ENCODE assay signal across 23 cellular contexts in the genomic region with DNA sequence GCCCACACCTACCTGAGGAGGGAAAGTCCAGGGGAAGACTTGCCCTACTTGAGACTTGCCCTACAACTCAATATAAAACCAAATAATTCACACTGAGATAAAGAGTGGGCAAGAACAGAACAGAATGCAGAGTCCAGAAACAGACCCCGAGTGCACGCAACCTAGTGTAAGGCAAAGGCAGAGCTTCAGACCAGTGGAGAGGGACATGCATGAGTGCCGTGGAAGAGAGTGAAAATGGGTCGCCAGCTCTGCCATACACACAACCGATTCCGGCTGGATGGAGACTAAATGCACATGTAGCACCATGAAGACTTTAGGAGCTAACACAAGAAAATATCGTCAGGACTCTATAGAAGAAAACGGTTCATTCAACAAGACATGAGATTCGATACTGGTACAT. TPM values are rescaled to one million over a fixed set of nuclear protein-coding genes. Genes with fewer than 3 reads are reported as not detected.
A peak's percentile ranks its signal among the peaks of the same experiment; 100 is the strongest.
DNase-seq lines count a peak whose midpoint lies in the region; ATAC-seq and TF ChIP-seq lines count a peak whose summit lies in the region.
"Had no signal": no experiment of that assay in that cellular context is flagged by ENCODE, and none has a peak within 500 bp of the region (broad histone marks: within the 10 kb centered on the region; RNA-seq: fewer than 3 reads in every experiment).

No MANE protein-coding gene starts in this region.

- H2AK5ac ChIP-seq in trophoblast cell (ENCODE audit: low read length), result no peak overlapping the region

- H3K36me3 ChIP-seq in esophagus muscularis mucosa, result no peaks in the 10 kb centered on the region
- H3K36me3 ChIP-seq in trophoblast cell (ENCODE audit: control insufficient read depth in 1 of 2, insufficient read depth in 2 of 2, low read length in 2 of 2), result no peaks in the 10 kb centered on the region
- H3K36me3 ChIP-seq in SJCRH30, result no peaks in the 10 kb centered on the region
- H3K36me3 ChIP-seq: BE2C; BLaER1 treated with 17β-estradiol and CSF1 and Interleukin-3, amounts not matched to agents 10 nM and 100 nM; HAP-1 had no signal

- H3K36me3 Mint-ChIP-seq in activated CD4-positive, alpha-beta T cell treated with anti-CD3 and anti-CD28 coated beads, Interleukin-2, amount 10 ng/mL, durations not matched to agents 24 days and 14 days (ENCODE audit: low read depth), result no peaks in the 10 kb centered on the region
- no peaks in the 10 kb centered on the region for H3K36me3 Mint-ChIP-seq in natural killer cell treated with Interleukin-12 subunit alpha and Interleukin-12 subunit beta and Interleukin-15 and Interleukin-18, amount 100 ng/mL, for 72 hours
- H3K36me3 Mint-ChIP-seq in natural killer cell, result no peaks in the 10 kb centered on the region
- H3K36me3 Mint-ChIP-seq: CD4-positive, alpha-beta memory T cell had no signal

- H3K27ac ChIP-seq in esophagus muscularis mucosa (replicated peaks in 1 of 4), result no peak overlapping the region
- no peak overlapping the region for H3K27ac ChIP-seq in trophoblast cell (ENCODE audit: low read depth, low read length)
- H3K27ac ChIP-seq in SJCRH30, result no peak overlapping the region
- H3K27ac ChIP-seq: 22Rv1; BLaER1 treated with 17β-estradiol and CSF1 and Interleukin-3, amounts not matched to agents 10 nM and 100 nM had no signal

- H3K9me3 ChIP-seq in esophagus muscularis mucosa (no peaks in the 10 kb centered on the region), trophoblast cell (ENCODE audit: insufficient read depth, low read depth, low read length) (peaks cover 16% of the 10 kb centered on the region), SJCRH30 (replicated peaks) (no peaks in the 10 kb centered on the region)
- H3K9me3 ChIP-seq: BE2C, HAP-1 had no signal

- H3K79me2 ChIP-seq in trophoblast cell (ENCODE audit: control insufficient read depth, insufficient read depth, low read length, poor library complexity), result no peaks in the 10 kb centered on the region

- peak; percentile 33 for DNase-seq in activated CD4-positive, alpha-beta T cell treated with anti-CD3 and anti-CD28 coated beads, Interleukin-2, amount 10 ng/mL, durations not matched to agents 24 days and 14 days
- DNase-seq in activated CD4-positive, alpha-beta T cell treated with anti-CD3 and anti-CD28 coated beads, Interleukin-2, amount 50 U/mL, for 1 hour, result no peak
- DNase-seq in natural killer cell treated with Interleukin-12 subunit alpha and Interleukin-12 subunit beta and Interleukin-15 and Interleukin-18, amount 100 ng/mL, for 72 hours (ENCODE audit: low spot score), result peak; percentile 25
- DNase-seq in natural killer cell, result no peak
- DNase-seq in esophagus muscularis mucosa (ENCODE audit: extremely low spot score), result peak; percentile 88
- DNase-seq in trophoblast cell, result no peak
- no peak for DNase-seq in SJCRH30
- DNase-seq: ACHN; AML-193; BE2C; Calu3; CD4-positive, alpha-beta memory T cell; COR-L47; DMS79; EL; GDM1; HFFc6 had no signal

- H3K4ac ChIP-seq in trophoblast cell (ENCODE audit: low read depth, low read length), result no peak overlapping the region

- no peak overlapping the region for H3K14ac ChIP-seq in trophoblast cell (ENCODE audit: low read length)

- no peak for ATAC-seq in natural killer cell treated with Interleukin-12 subunit alpha and Interleukin-12 subunit beta and Interleukin-15 and Interleukin-18, amount 100 ng/mL, for 72 hours
- ATAC-seq in natural killer cell (no peak), HG03442 (IDR thresholded peaks at IDR 0.05; ENCODE audit: unreplicated experiment) (no peak)
- ATAC-seq: GM12878, GM23338 had no signal

- H2BK120ac ChIP-seq in trophoblast cell (ENCODE audit: insufficient read depth, low read length, poor library complexity), result no peak overlapping the region

- H3K4me3 ChIP-seq in esophagus muscularis mucosa, result no peak overlapping the region
- no peak overlapping the region for H3K4me3 ChIP-seq in trophoblast cell (ENCODE audit: low read depth, low read length)
- H3K4me3 ChIP-seq in SJCRH30, result no peak overlapping the region
- H3K4me3 ChIP-seq: BLaER1 treated with 17β-estradiol and CSF1 and Interleukin-3, amounts not matched to agents 10 nM and 100 nM; GM12878; GM23338; HAP-1 had no signal

- H3K27ac Mint-ChIP-seq in activated CD4-positive, alpha-beta T cell treated with anti-CD3 and anti-CD28 coated beads, Interleukin-2, amount 10 ng/mL, durations not matched to agents 24 days and 14 days, result no peak overlapping the region
- no peak overlapping the region for H3K27ac Mint-ChIP-seq in natural killer cell treated with Interleukin-12 subunit alpha and Interleukin-12 subunit beta and Interleukin-15 and Interleukin-18, amount 100 ng/mL, for 72 hours
- H3K27ac Mint-ChIP-seq in natural killer cell, result no peak overlapping the region
- H3K27ac Mint-ChIP-seq: CD4-positive, alpha-beta memory T cell; GM23338; HFFc6 had no signal

- H3K9ac ChIP-seq in trophoblast cell (ENCODE audit: low read length), result peak overlapping the region; percentile 34
- H3K9ac ChIP-seq: BLaER1 treated with 17β-estradiol and CSF1 and Interleukin-3, amounts not matched to agents 10 nM and 100 nM had no signal

- TF ChIP-seq EP300 in esophagus muscularis mucosa (IDR thresholded peaks at IDR 0.05), result no peak

- H3K23ac ChIP-seq in trophoblast cell (ENCODE audit: low read length), result no peak overlapping the region

- no peak overlapping the region for H3K4me2 ChIP-seq in trophoblast cell (ENCODE audit: low read length)
- H3K4me2 ChIP-seq: BLaER1 treated with 17β-estradiol and CSF1 and Interleukin-3, amounts not matched to agents 10 nM and 100 nM; GM23338 had no signal

- H2AFZ ChIP-seq in trophoblast cell (ENCODE audit: insufficient read depth, low read length, poor library complexity), result no peak overlapping the region
- H2AFZ ChIP-seq: GM23338 had no signal

- no peak overlapping the region for H2BK12ac ChIP-seq in trophoblast cell (ENCODE audit: low read length)

- H3K18ac ChIP-seq in trophoblast cell (ENCODE audit: low read length), result no peak overlapping the region

- no peak overlapping the region for H4K8ac ChIP-seq in trophoblast cell (ENCODE audit: low read depth, low read length)

- 91% methylated on average over 9 of the region's 9 CpGs for WGBS in esophagus muscularis mucosa
- WGBS in trophoblast cell (ENCODE audit: extremely low coverage, insufficient coverage, insufficient read length), result no CpG with 5 or more reads among the region's 9 CpGs

- no peak overlapping the region for H2BK5ac ChIP-seq in trophoblast cell (ENCODE audit: low read depth, low read length, poor library complexity)

- H3K4me1 Mint-ChIP-seq in activated CD4-positive, alpha-beta T cell treated with anti-CD3 and anti-CD28 coated beads, Interleukin-2, amount 10 ng/mL, durations not matched to agents 24 days and 14 days, result no peaks in the 10 kb centered on the region
- no peaks in the 10 kb centered on the region for H3K4me1 Mint-ChIP-seq in natural killer cell treated with Interleukin-12 subunit alpha and Interleukin-12 subunit beta and Interleukin-15 and Interleukin-18, amount 100 ng/mL, for 72 hours (ENCODE audit: low read depth in 2 of 2)
- no peaks in the 10 kb centered on the region for H3K4me1 Mint-ChIP-seq in natural killer cell
- H3K4me1 Mint-ChIP-seq: CD4-positive, alpha-beta memory T cell had no signal

- H3K4me1 ChIP-seq in esophagus muscularis mucosa (no peaks in the 10 kb centered on the region), trophoblast cell (ENCODE audit: control insufficient read depth in 1 of 2, insufficient read depth in 2 of 2, low read length in 2 of 2) (no peaks in the 10 kb centered on the region), SJCRH30 (no peaks in the 10 kb centered on the region)
- H3K4me1 ChIP-seq: BE2C, HAP-1 had no signal

- intact Hi-C loops in activated CD4-positive, alpha-beta T cell treated with anti-CD3 and anti-CD28 coated beads, Interleukin-2, amount 10 ng/mL, durations not matched to agents 24 days and 14 days (cut with micrococcal nuclease), result no loop called here
- intact Hi-C loops in natural killer cell (cut with micrococcal nuclease) (no loop called here), esophagus muscularis mucosa (cut with DNase I) (no loop called here)

- H4K12ac ChIP-seq in trophoblast cell (ENCODE audit: low read depth, low read length), result no peak overlapping the region

- TF ChIP-seq POLR2A in esophagus muscularis mucosa (IDR thresholded peaks at IDR 0.05; ENCODE audit: low read depth), result no peak

- peaks cover 17% of the 10 kb centered on the region for H3K27me3 Mint-ChIP-seq in activated CD4-positive, alpha-beta T cell treated with anti-CD3 and anti-CD28 coated beads, Interleukin-2, amount 10 ng/mL, durations not matched to agents 24 days and 14 days
- H3K27me3 Mint-ChIP-seq in natural killer cell treated with Interleukin-12 subunit alpha and Interleukin-12 subunit beta and Interleukin-15 and Interleukin-18, amount 100 ng/mL, for 72 hours, result peaks cover 13 to 38% of the 10 kb centered on the region in 2 donors
- H3K27me3 Mint-ChIP-seq in natural killer cell (ENCODE audit: low read depth in 2 of 2), result peaks cover 16 to 36% of the 10 kb centered on the region in 2 donors
- H3K27me3 Mint-ChIP-seq: CD4-positive, alpha-beta memory T cell had no signal

- no peak overlapping the region for H4K91ac ChIP-seq in trophoblast cell (ENCODE audit: low read depth, low read length)

- H3K9me3 Mint-ChIP-seq in activated CD4-positive, alpha-beta T cell treated with anti-CD3 and anti-CD28 coated beads, Interleukin-2, amount 10 ng/mL, durations not matched to agents 24 days and 14 days, result no peaks in the 10 kb centered on the region
- no peaks in the 10 kb centered on the region for H3K9me3 Mint-ChIP-seq in natural killer cell treated with Interleukin-12 subunit alpha and Interleukin-12 subunit beta and Interleukin-15 and Interleukin-18, amount 100 ng/mL, for 72 hours
- no peaks in the 10 kb centered on the region for H3K9me3 Mint-ChIP-seq in natural killer cell
- H3K9me3 Mint-ChIP-seq: HFFc6 had no signal

- TF ChIP-seq CTCF in natural killer cell (IDR thresholded peaks at IDR 0.05) (no peak), esophagus muscularis mucosa (IDR thresholded peaks at IDR 0.05) (no peak)

- H3K4me3 Mint-ChIP-seq in activated CD4-positive, alpha-beta T cell treated with anti-CD3 and anti-CD28 coated beads, Interleukin-2, amount 10 ng/mL, durations not matched to agents 24 days and 14 days, result no peak overlapping the region
- no peak overlapping the region for H3K4me3 Mint-ChIP-seq in natural killer cell treated with Interleukin-12 subunit alpha and Interleukin-12 subunit beta and Interleukin-15 and Interleukin-18, amount 100 ng/mL, for 72 hours
- H3K4me3 Mint-ChIP-seq in natural killer cell, result no peak overlapping the region
- H3K4me3 Mint-ChIP-seq: CD4-positive, alpha-beta memory T cell; GM23338; HFFc6 had no signal

- H3K27me3 ChIP-seq in esophagus muscularis mucosa (no peaks in the 10 kb centered on the region), trophoblast cell (ENCODE audit: insufficient read depth, low read length) (no peaks in the 10 kb centered on the region), SJCRH30 (no peaks in the 10 kb centered on the region)
- H3K27me3 ChIP-seq: BLaER1 treated with 17β-estradiol and CSF1 and Interleukin-3, amounts not matched to agents 10 nM and 100 nM had no signal

- no peaks in the 10 kb centered on the region for H3K79me1 ChIP-seq in trophoblast cell (ENCODE audit: low read length)

RNA-seq across cellular contexts. Expression of a gene that starts 58.8 kb away (rescaled TPM):
- 115 and 117 TPM in 2 replicates for total RNA-seq in activated CD4-positive, alpha-beta T cell treated with anti-CD3 and anti-CD28 coated beads, Interleukin-2, amount 10 ng/mL, durations not matched to agents 24 days and 14 days
- total RNA-seq in natural killer cell treated with Interleukin-12 subunit alpha and Interleukin-12 subunit beta and Interleukin-15 and Interleukin-18, amount 100 ng/mL, for 72 hours, result 100 to 1,000 TPM in 1 of 2 donors, 10 to 100 TPM in 1; 77.8 to 129 TPM
- total RNA-seq in natural killer cell (100 to 1,000 TPM; 590 to 700 (median 619) TPM), esophagus muscularis mucosa (10 to 100 TPM in 1 of 4 donors, 1 to 10 TPM in 2, not detected in 1; 1.2 to 13.8 (median 1.5) TPM)
- 0.74 and 0.86 TPM in 2 replicates for polyA plus RNA-seq in trophoblast cell (2013)
- not detected in 2 replicates for total RNA-seq in SJCRH30 (2014; rRNA removed; shearing (Covaris generic))
- total RNA-seq: Calu3, GM12878, GM23338, HFFc6 had no signal
- polyA plus RNA-seq: GM23338 had no signal

Comparison
In these comparisons a context has a peak if more than half of its experiments do, and no peak if none do; other contexts are left out.
1. DNase-seq: peak in activated CD4-positive, alpha-beta T cell treated with anti-CD3 and anti-CD28 coated beads, Interleukin-2, amount 10 ng/mL, durations not matched to agents 24 days and 14 days (single experiment), natural killer cell treated with Interleukin-12 subunit alpha and Interleukin-12 subunit beta and Interleukin-15 and Interleukin-18, amount 100 ng/mL, for 72 hours (single experiment) and esophagus muscularis mucosa (single experiment); none in activated CD4-positive, alpha-beta T cell treated with anti-CD3 and anti-CD28 coated beads, Interleukin-2, amount 50 U/mL, for 1 hour (single experiment), natural killer cell (single experiment), trophoblast cell (0 of 2) and SJCRH30 (0 of 2).